Comparison of ENCODE assay signal across 1 cellular context in the genomic region with DNA sequence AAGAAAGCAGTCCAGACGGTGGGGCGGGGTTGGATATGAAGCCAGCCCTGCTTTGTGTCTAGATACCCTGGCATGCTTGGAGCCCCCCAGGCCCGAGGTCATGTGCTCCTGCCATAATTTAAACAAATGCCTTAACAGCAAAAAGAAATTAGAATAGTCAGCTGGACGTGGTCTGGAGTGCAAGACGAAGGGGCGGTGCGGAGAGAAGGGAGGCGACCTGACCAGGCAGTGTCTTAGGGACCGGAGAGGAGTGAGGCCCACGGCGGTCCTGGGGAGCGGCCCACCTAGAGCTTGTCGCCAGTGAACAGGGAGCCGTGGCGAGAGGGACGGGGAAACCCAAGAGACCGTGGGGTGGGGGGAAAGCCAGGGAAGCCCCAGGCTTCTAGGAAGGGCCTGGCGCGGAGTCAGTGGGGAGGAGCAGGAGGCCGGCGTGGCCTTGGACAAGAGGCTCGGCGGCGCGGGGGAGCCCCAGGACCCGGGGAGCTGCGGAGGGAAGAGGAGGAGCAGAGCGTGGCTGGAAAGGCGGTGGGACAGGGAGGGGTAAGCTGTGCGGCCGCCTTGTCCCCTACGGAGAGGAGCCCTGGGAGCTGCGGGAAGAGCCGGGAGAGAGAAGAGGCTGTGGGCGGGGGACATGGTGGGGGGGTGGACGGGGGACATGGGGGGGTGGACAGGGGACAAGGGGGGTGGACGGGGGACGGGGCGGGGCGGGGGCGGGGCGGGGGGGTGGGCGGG.
TF ChIP-seq lines count a peak whose summit lies in the region.

No MANE protein-coding gene starts in this region.

TF ChIP-seq in A549, 52 proteins besides CTCF, POLR2A, EP300 and RAD21 (continued from another document):
- TF ChIP-seq, protein P1, sequence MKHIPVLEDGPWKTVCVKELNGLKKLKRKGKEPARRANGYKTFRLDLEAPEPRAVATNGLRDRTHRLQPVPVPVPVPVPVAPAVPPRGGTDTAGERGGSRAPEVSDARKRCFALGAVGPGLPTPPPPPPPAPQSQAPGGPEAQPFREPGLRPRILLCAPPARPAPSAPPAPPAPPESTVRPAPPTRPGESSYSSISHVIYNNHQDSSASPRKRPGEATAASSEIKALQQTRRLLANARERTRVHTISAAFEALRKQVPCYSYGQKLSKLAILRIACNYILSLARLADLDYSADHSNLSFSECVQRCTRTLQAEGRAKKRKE (CRISPR knock-in tag; IDR thresholded peaks at IDR 0.05; ENCODE audit: low read depth), result no peak
- TF ChIP-seq, protein P2, sequence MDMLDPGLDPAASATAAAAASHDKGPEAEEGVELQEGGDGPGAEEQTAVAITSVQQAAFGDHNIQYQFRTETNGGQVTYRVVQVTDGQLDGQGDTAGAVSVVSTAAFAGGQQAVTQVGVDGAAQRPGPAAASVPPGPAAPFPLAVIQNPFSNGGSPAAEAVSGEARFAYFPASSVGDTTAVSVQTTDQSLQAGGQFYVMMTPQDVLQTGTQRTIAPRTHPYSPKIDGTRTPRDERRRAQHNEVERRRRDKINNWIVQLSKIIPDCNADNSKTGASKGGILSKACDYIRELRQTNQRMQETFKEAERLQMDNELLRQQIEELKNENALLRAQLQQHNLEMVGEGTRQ (IDR thresholded peaks at IDR 0.05), result no peak
- TF ChIP-seq FOSL2 (IDR thresholded peaks at IDR 0.05), result no peak
- TF ChIP-seq FOSL2 (CRISPR knock-in tag; IDR thresholded peaks at IDR 0.05), result no peak
- no peak for TF ChIP-seq EHF (CRISPR knock-in tag; IDR thresholded peaks at IDR 0.05)
- TF ChIP-seq, protein P3, sequence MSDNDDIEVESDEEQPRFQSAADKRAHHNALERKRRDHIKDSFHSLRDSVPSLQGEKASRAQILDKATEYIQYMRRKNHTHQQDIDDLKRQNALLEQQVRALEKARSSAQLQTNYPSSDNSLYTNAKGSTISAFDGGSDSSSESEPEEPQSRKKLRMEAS (IDR thresholded peaks at IDR 0.05), result no peak
- TF ChIP-seq RNF2 (IDR thresholded peaks at IDR 0.05; ENCODE audit: borderline replicate concordance, low read depth), result no peak
- no peak for TF ChIP-seq SREBF2 (IDR thresholded peaks at IDR 0.05)
- TF ChIP-seq RARB (CRISPR knock-in tag; IDR thresholded peaks at IDR 0.05), result no peak
- no peak for TF ChIP-seq NR3C1 (IDR thresholded peaks at IDR 0.05)
- TF ChIP-seq MAFK (IDR thresholded peaks at IDR 0.05; ENCODE audit: partially characterized antibody), result no peak
- TF ChIP-seq, protein P4, sequence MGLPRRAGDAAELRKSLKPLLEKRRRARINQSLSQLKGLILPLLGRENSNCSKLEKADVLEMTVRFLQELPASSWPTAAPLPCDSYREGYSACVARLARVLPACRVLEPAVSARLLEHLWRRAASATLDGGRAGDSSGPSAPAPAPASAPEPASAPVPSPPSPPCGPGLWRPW (IDR thresholded peaks at IDR 0.05), result no peak
- no peak for TF ChIP-seq BHLHE40 (IDR thresholded peaks at IDR 0.05; ENCODE audit: low read depth, low read length)
- no peak for TF ChIP-seq TFCP2L1 (CRISPR knock-in tag; IDR thresholded peaks at IDR 0.05)
- no peak for TF ChIP-seq CHD4 (IDR thresholded peaks at IDR 0.05; ENCODE audit: borderline replicate concordance)
- TF ChIP-seq SMC3 (IDR thresholded peaks at IDR 0.05), result no peak
- no peak for TF ChIP-seq HOXB13 (CRISPR knock-in tag; IDR thresholded peaks at IDR 0.05; ENCODE audit: low read depth)
